1 cellular context compared by ENCODE assay signal in genomic region chr18:75277629-75277966, GRCh38.
TF ChIP-seq lines count a peak whose summit lies in the region.

No MANE protein-coding gene starts in this region.

TF ChIP-seq in IMR-90, 13 proteins besides CTCF, POLR2A, EP300 and RAD21 (continued from another document):
- no peak for TF ChIP-seq BHLHE40 (IDR thresholded peaks at IDR 0.05; ENCODE audit: low read depth, low read length)
- no peak for TF ChIP-seq ELK1 (IDR thresholded peaks at IDR 0.05; ENCODE audit: borderline replicate concordance, low read depth, low read length)
